Comparison of ENCODE assay signal across 24 cellular contexts in the genomic region with DNA sequence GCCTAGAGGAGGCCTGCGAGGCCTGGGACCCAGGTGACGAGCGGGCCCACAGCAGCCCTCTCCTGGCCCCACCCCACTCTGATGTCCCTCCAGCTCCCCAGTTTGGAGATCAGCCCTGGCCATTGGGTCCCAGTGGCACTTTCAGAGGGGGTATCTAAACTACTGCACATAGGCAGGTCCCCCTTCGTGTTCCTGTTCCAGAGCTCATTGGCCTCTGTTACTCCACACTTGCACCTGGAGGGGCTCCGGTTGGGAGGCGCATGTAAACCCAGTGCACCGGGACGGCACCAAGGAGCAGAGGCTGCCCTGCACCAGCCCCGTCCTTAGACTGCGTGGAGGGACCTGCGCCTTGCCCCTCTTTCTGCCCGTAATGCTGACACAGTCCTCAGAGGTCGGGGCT.
"Had no signal": no experiment of that assay in that cellular context is flagged by ENCODE, and none has a peak within 500 bp of the region (broad histone marks: within the 10 kb centered on the region; RNA-seq: fewer than 3 reads in every experiment).

No MANE protein-coding gene starts in this region.

- H3K27me3 Mint-ChIP-seq: activated CD8-positive, alpha-beta T cell treated with anti-CD3 and anti-CD28 coated beads for 36 hours; activated naive CD4-positive, alpha-beta T cell treated with anti-CD3 and anti-CD28 coated beads, Interleukin-2, amount 50 U/mL, for 24 hours had no signal

- H3K27ac ChIP-seq: Peyer's patch, RWPE1, SJCRH30, WERI-Rb-1 had no signal

- H3K4me1 Mint-ChIP-seq: activated naive CD4-positive, alpha-beta T cell treated with anti-CD3 and anti-CD28 coated beads, Interleukin-2, amount 50 U/mL, for 24 hours had no signal

- H3K9ac ChIP-seq: SK-N-SH had no signal

- H3K4me3 Mint-ChIP-seq: activated CD8-positive, alpha-beta T cell treated with anti-CD3 and anti-CD28 coated beads for 36 hours; activated naive CD4-positive, alpha-beta T cell treated with anti-CD3 and anti-CD28 coated beads, Interleukin-2, amount 50 U/mL, for 24 hours; activated T-cell treated with anti-CD3 and anti-CD28 coated beads, Interleukin-2, amount 50 U/mL, for 72 hours had no signal

- H3K27me3 ChIP-seq: MG63, Peyer's patch, SJCRH30 had no signal

- DNase-seq: activated CD4-positive, alpha-beta T cell treated with anti-CD3 and anti-CD28 coated beads for 4 hours; activated CD8-positive, alpha-beta memory T cell treated with anti-CD3 and anti-CD28 coated beads, Interleukin-2, amount 50 U/mL, for 4 hours; activated CD8-positive, alpha-beta T cell treated with anti-CD3 and anti-CD28 coated beads for 36 hours; activated T-cell treated with anti-CD3 and anti-CD28 coated beads, Interleukin-2, amount 50 U/mL, for 72 hours; aorta; MG63; MV-4-11; NCI-H1092 treated with DMSO at 0.1 percent for 48 hours; NCI-H1417 treated with DMSO at 0.1 percent for 48 hours; NCI-H1694; NCI-H2029; NCI-H2107; NCI-H510A treated with DMSO at 0.1 percent for 48 hours; NCI-H69; Peyer's patch; Right ventricle myocardium superior; SJCRH30; T-helper 1 cell; WERI-Rb-1 had no signal

- H3K9me3 ChIP-seq: MG63, Peyer's patch, SJCRH30, SK-N-SH had no signal

- H3K4me2 ChIP-seq: SK-N-SH had no signal

- H3K4me3 ChIP-seq: MG63, Peyer's patch, SJCRH30 had no signal

- H3K9me3 Mint-ChIP-seq: activated CD8-positive, alpha-beta T cell treated with anti-CD3 and anti-CD28 coated beads for 36 hours; activated naive CD4-positive, alpha-beta T cell treated with anti-CD3 and anti-CD28 coated beads, Interleukin-2, amount 50 U/mL, for 24 hours; activated T-cell treated with anti-CD3 and anti-CD28 coated beads, Interleukin-2, amount 50 U/mL, for 72 hours; activated T-helper 2 cell treated with anti-CD3 and anti-CD28 coated beads, Interferon-gamma antibody, Interleukin-2, Interleukin-4, amounts not matched to agents 10 μg/mL and 5 μg/mL and 100 μg/mL, durations not matched to agents 14 hours and 24 hours and 36 hours had no signal

- H3K27ac Mint-ChIP-seq: activated CD8-positive, alpha-beta T cell treated with anti-CD3 and anti-CD28 coated beads for 36 hours; activated T-cell treated with anti-CD3 and anti-CD28 coated beads, Interleukin-2, amount 50 U/mL, for 72 hours; activated T-helper 2 cell treated with anti-CD3 and anti-CD28 coated beads, Interferon-gamma antibody, Interleukin-2, Interleukin-4, amounts not matched to agents 10 μg/mL and 5 μg/mL and 100 μg/mL, durations not matched to agents 14 hours and 24 hours and 36 hours had no signal

- ATAC-seq: activated CD4-positive, CD25-positive, alpha-beta regulatory T cell treated with anti-CD3 and anti-CD28 coated beads, Interleukin-2, amount 50 U/mL, for 24 hours; activated CD8-positive, alpha-beta T cell treated with anti-CD3 and anti-CD28 coated beads for 36 hours had no signal
